8 cellular contexts compared by ENCODE assay signal in the genomic region with DNA sequence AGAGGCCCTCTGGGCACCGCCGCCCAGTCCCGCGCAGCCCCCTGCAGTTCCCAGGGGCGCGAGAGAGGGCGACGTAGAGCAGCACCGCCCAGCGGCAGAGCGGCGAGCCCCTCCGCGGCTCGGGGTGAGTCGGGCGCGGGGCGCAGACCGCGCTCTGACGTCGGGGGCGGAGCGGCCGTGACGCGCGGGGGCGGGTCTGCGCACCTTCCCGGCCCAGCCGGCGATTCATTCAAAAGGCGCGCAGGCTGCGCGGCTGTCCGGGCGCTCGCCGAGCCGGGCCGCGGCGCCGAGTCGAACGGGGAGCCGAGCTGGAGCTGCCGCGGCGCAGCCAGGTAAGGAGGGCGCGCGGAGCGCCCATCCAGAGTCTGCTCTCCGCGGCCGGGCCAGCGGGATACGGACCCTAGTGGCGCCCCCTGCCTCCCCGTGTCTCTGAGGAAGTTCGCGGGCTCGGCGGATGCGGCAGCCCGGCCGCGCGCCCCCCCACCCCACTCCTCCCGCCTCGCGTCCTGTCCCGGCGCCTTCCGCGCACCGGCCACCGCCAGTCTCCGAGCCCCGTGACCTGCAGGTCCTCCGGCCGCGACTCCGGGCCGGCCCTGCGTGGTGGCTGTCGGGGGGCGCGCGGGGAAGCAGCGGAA. TPM values are rescaled to one million over a fixed set of nuclear protein-coding genes. Genes with fewer than 3 reads are reported as not detected.
DNase-seq lines count a peak whose midpoint lies in the region; ATAC-seq and TF ChIP-seq lines count a peak whose summit lies in the region.

A gene with protein sequence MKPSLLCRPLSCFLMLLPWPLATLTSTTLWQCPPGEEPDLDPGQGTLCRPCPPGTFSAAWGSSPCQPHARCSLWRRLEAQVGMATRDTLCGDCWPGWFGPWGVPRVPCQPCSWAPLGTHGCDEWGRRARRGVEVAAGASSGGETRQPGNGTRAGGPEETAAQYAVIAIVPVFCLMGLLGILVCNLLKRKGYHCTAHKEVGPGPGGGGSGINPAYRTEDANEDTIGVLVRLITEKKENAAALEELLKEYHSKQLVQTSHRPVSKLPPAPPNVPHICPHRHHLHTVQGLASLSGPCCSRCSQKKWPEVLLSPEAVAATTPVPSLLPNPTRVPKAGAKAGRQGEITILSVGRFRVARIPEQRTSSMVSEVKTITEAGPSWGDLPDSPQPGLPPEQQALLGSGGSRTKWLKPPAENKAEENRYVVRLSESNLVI (plus strand): TSS at position 232 of the 635 bp plus-strand sequence. CDS start 12,738 bp downstream, outside the sequence.

- peak within 1 kb of the TSS; percentile 87 to 99 (median 95) for H3K27ac Mint-ChIP-seq in naive thymus-derived CD4-positive, alpha-beta T cell
- H3K27ac Mint-ChIP-seq in stimulated activated naive B cell treated with anti-CD40 and anti-IgM and Interleukin-4, amounts not matched to agents 10 μg/mL and 1 μg/mL and 100 μg/mL, for 72 hours, result peak within 1 kb of the TSS; percentile 98

- in situ Hi-C loops in KBM-7 (cut with MboI; ENCODE audit: low pct_unique_long_range_greater_than_20kb, low sequenced_read_pairs), result no loop called here

- peak within 1 kb of the TSS; percentile 93 for H3K4me2 ChIP-seq in DND-41 (ENCODE audit: insufficient read depth, low read length)

- H3K4me3 ChIP-seq in DND-41 (ENCODE audit: low read depth in 1 of 2, low read length in 2 of 2) (peak within 1 kb of the TSS; percentile 83 to 93), Peyer's patch (peak within 1 kb of the TSS; percentile 65 to 99 (median 86))
- peak within 1 kb of the TSS; percentile 84 for H3K4me3 ChIP-seq in naive thymus-derived CD4-positive, alpha-beta T cell (ENCODE audit: low read length)

- H3K79me2 ChIP-seq in DND-41 (ENCODE audit: insufficient read depth, low read length), result peaks cover 51% of the 10 kb centered on the region

- TF ChIP-seq CTCF in DND-41 (IDR thresholded peaks at IDR 0.05; ENCODE audit: borderline replicate concordance, extremely low read depth, low read length, poor library complexity, severe bottlenecking) (peak; percentile 84), Peyer's patch (IDR thresholded peaks at IDR 0.05) (peak; percentile 85 to 98 (median 96))

- peak within 1 kb of the TSS; percentile 87 for H2AFZ ChIP-seq in DND-41 (ENCODE audit: low read depth, low read length)

- peaks cover 0 to 9% (median 0%) of the 10 kb centered on the region in 5 donors for H3K36me3 Mint-ChIP-seq in naive thymus-derived CD4-positive, alpha-beta T cell
- peaks cover 32 to 38% of the 10 kb centered on the region in 2 donors for H3K36me3 Mint-ChIP-seq in stimulated activated naive B cell treated with anti-CD40 and anti-IgM and Interleukin-4, amounts not matched to agents 10 μg/mL and 1 μg/mL and 100 μg/mL, for 72 hours

- peak; percentile 92 for DNase-seq in DND-41
- DNase-seq in KBM-7, result peak; percentile 96
- peak; percentile 85 to 95 (median 94) for DNase-seq in Peyer's patch
- peak; percentile 93 for DNase-seq in activated T-helper 1 cell treated with Interleukin-2 at 50 U/mL for 16 hours (ENCODE audit: low read depth)
- peak; percentile 88 for DNase-seq in fibroblast of gingiva (ENCODE audit: low read depth)
- DNase-seq in naive thymus-derived CD4-positive, alpha-beta T cell, result peak; percentile 84 to 99 (median 96)
- DNase-seq in stimulated activated naive B cell treated with anti-CD40 and anti-IgM and Interleukin-4, amounts not matched to agents 10 μg/mL and 1 μg/mL and 100 μg/mL, for 72 hours, result peak; percentile 93

- H3K27ac ChIP-seq in DND-41 (ENCODE audit: low read length) (peak within 1 kb of the TSS; percentile 85), Peyer's patch (peak within 1 kb of the TSS; percentile 82 to 99 (median 89))
- peak within 1 kb of the TSS; percentile 92 for H3K27ac ChIP-seq in naive thymus-derived CD4-positive, alpha-beta T cell (ENCODE audit: low read depth, low read length)

- POLR2A ChIA-PET in naive thymus-derived CD4-positive, alpha-beta T cell (lab: Charles Lee), result interaction anchor here (1.2 kb wide), 1 partner anchor 17 kb away, joined by 4 read pairs; no protein-coding TSS in a partner anchor

- peak within 1 kb of the TSS; percentile 91 for H3K9ac ChIP-seq in DND-41 (ENCODE audit: low read depth, low read length)

- H3K9me3 ChIP-seq in DND-41 (ENCODE audit: insufficient read depth, low read length, severe bottlenecking) (no peaks in the 10 kb centered on the region), Peyer's patch (no peaks in the 10 kb centered on the region)
- H3K9me3 ChIP-seq in naive thymus-derived CD4-positive, alpha-beta T cell (ENCODE audit: control insufficient read depth in 2 of 3, low read length in 3 of 3), result no peaks in the 10 kb centered on the region

- no peaks in the 10 kb centered on the region for H3K27me3 Mint-ChIP-seq in naive thymus-derived CD4-positive, alpha-beta T cell
- H3K27me3 Mint-ChIP-seq in stimulated activated naive B cell treated with anti-CD40 and anti-IgM and Interleukin-4, amounts not matched to agents 10 μg/mL and 1 μg/mL and 100 μg/mL, for 72 hours, result no peaks in the 10 kb centered on the region

- H3K4me1 Mint-ChIP-seq in naive thymus-derived CD4-positive, alpha-beta T cell, result peaks cover 32 to 49% (median 41%) of the 10 kb centered on the region in 7 donors
- H3K4me1 Mint-ChIP-seq in stimulated activated naive B cell treated with anti-CD40 and anti-IgM and Interleukin-4, amounts not matched to agents 10 μg/mL and 1 μg/mL and 100 μg/mL, for 72 hours, result peaks cover 65 to 70% of the 10 kb centered on the region in 2 donors

- H3K4me1 ChIP-seq in DND-41 (ENCODE audit: insufficient read depth, low read length), result peaks cover 40% of the 10 kb centered on the region
- peaks cover 0 to 39% (median 17%) of the 10 kb centered on the region in 4 donors for H3K4me1 ChIP-seq in Peyer's patch
- H3K4me1 ChIP-seq in naive thymus-derived CD4-positive, alpha-beta T cell (ENCODE audit: control insufficient read depth in 2 of 2, insufficient read depth in 2 of 2, low read length in 2 of 2), result peaks cover 12 to 22% of the 10 kb centered on the region in 2 donors

- peak within 1 kb of the TSS; percentile 86 to 99 (median 92) for H3K4me3 Mint-ChIP-seq in naive thymus-derived CD4-positive, alpha-beta T cell
- peak within 1 kb of the TSS; percentile 94 to 96 for H3K4me3 Mint-ChIP-seq in stimulated activated naive B cell treated with anti-CD40 and anti-IgM and Interleukin-4, amounts not matched to agents 10 μg/mL and 1 μg/mL and 100 μg/mL, for 72 hours

- intact Hi-C loops in naive thymus-derived CD4-positive, alpha-beta T cell (cut with micrococcal nuclease), result loop anchor here (1.0 to 10.0 kb wide), 14 partner anchors 10 to 1116 kb away; partner anchors contain the start of genes FAM168A (in 2 of the 2), ARHGEF17 (in 1 of the 2), C2CD3 (in 1 of the 2) and FCHSD2 (in 1 of the 2)

- H3K27me3 ChIP-seq in DND-41 (ENCODE audit: insufficient read depth, low read length, poor library complexity) (no peaks in the 10 kb centered on the region), Peyer's patch (no peaks in the 10 kb centered on the region)
- no peaks in the 10 kb centered on the region for H3K27me3 ChIP-seq in naive thymus-derived CD4-positive, alpha-beta T cell (ENCODE audit: control insufficient read depth in 2 of 2, insufficient read depth in 2 of 2, low read length in 2 of 2)

- peaks cover 15% of the 10 kb centered on the region for H3K36me3 ChIP-seq in DND-41 (ENCODE audit: insufficient read depth, low read length)
- no peaks in the 10 kb centered on the region for H3K36me3 ChIP-seq in Peyer's patch
- no peaks in the 10 kb centered on the region for H3K36me3 ChIP-seq in naive thymus-derived CD4-positive, alpha-beta T cell (ENCODE audit: control insufficient read depth in 2 of 3, insufficient read depth in 3 of 3, low read length in 3 of 3)

- no peaks in the 10 kb centered on the region for H3K9me3 Mint-ChIP-seq in naive thymus-derived CD4-positive, alpha-beta T cell
- no peaks in the 10 kb centered on the region for H3K9me3 Mint-ChIP-seq in stimulated activated naive B cell treated with anti-CD40 and anti-IgM and Interleukin-4, amounts not matched to agents 10 μg/mL and 1 μg/mL and 100 μg/mL, for 72 hours

- CTCF ChIA-PET in naive thymus-derived CD4-positive, alpha-beta T cell (lab: Charles Lee), result interaction anchor here (3.7 kb wide), 1 partner anchor 25 kb away, joined by 15 read pairs; no protein-coding TSS in a partner anchor

- TF ChIP-seq POLR2A in Peyer's patch (IDR thresholded peaks at IDR 0.05), result peak; percentile 70 to 80

- ATAC-seq in DND-41 (ENCODE audit: insufficient read depth, low read depth), result peak; percentile 85
- ATAC-seq in GM21717 (IDR thresholded peaks at IDR 0.05; ENCODE audit: unreplicated experiment), result peak; percentile 64
- peak; percentile 93 for ATAC-seq in naive thymus-derived CD4-positive, alpha-beta T cell
- ATAC-seq in stimulated activated naive B cell treated with anti-CD40 and anti-IgM and Interleukin-4, amounts not matched to agents 10 μg/mL and 1 μg/mL and 100 μg/mL, for 72 hours (replicated peaks), result peak; percentile 79 to 82

- peaks cover 43% of the 10 kb centered on the region for H4K20me1 ChIP-seq in DND-41 (ENCODE audit: insufficient read depth, low read length)

RNA-seq across cellular contexts. Expression of the gene that starts here (rescaled TPM):
- 10 to 100 TPM in 1 of 4 donors, 1 to 10 TPM in 3; 1.2 to 19.0 (median 4.7) TPM for total RNA-seq in Peyer's patch
- 100 to 1,000 TPM in 2 of 5 experiments, 10 to 100 TPM in 3; 11.9 to 275 (median 28.4) TPM for total RNA-seq in naive thymus-derived CD4-positive, alpha-beta T cell
- polyA plus RNA-seq in naive thymus-derived CD4-positive, alpha-beta T cell, result 1 to 10 TPM; 2.0 to 6.4 TPM

Comparison
In these comparisons a context has a peak if more than half of its experiments do, and no peak if none do; other contexts are left out.
1. Peak in every context shown above with its lines: DNase-seq, ATAC-seq, H3K4me3 ChIP-seq and H3K27ac ChIP-seq.